Comparison of ENCODE assay signal across 1 cellular context in the genomic region with DNA sequence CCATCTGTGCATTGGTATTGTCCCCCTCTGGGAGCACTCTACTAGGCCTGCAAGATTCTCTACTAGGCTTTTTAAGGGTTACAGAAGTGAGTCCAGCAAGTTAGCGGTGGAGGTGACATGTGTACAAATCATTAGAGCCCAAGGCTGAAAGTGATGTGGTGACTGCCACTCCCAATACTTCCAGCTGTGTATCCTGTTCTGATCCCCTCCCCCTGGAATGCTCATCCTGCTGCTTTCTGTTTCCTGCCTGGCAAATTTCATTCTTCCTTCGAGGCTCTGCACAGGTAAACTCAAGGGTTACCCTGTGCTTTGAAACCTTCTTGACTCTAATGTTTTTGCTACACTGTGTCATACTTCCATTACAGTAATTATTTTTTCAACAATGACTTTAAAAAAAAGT.
TF ChIP-seq lines count a peak whose summit lies in the region.

No MANE protein-coding gene starts in this region.

TF ChIP-seq in IMR-90, 13 proteins besides CTCF, POLR2A, EP300 and RAD21 (continued from another document):
- TF ChIP-seq RFX5 (IDR thresholded peaks at IDR 0.05; ENCODE audit: low read depth, low read length) (no peak), RCOR1 (IDR thresholded peaks at IDR 0.05; ENCODE audit: insufficient replicate concordance, low read length) (no peak), CEBPB (IDR thresholded peaks at IDR 0.05; ENCODE audit: low read depth, low read length) (no peak), SMC3 (IDR thresholded peaks at IDR 0.05; ENCODE audit: low read depth, low read length) (no peak), NFE2L2 (IDR thresholded peaks at IDR 0.05; ENCODE audit: low read depth, low read length) (no peak), BHLHE40 (IDR thresholded peaks at IDR 0.05; ENCODE audit: low read depth, low read length) (no peak), MXI1 (IDR thresholded peaks at IDR 0.05; ENCODE audit: borderline replicate concordance, low read depth, low read length) (no peak), MAZ (IDR thresholded peaks at IDR 0.05; ENCODE audit: borderline replicate concordance, low read depth, low read length) (no peak)
- TF ChIP-seq, protein P1, sequence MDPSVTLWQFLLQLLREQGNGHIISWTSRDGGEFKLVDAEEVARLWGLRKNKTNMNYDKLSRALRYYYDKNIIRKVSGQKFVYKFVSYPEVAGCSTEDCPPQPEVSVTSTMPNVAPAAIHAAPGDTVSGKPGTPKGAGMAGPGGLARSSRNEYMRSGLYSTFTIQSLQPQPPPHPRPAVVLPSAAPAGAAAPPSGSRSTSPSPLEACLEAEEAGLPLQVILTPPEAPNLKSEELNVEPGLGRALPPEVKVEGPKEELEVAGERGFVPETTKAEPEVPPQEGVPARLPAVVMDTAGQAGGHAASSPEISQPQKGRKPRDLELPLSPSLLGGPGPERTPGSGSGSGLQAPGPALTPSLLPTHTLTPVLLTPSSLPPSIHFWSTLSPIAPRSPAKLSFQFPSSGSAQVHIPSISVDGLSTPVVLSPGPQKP (IDR thresholded peaks at IDR 0.05; ENCODE audit: borderline replicate concordance, low read depth, low read length), result no peak
